Comparison of ENCODE assay signal across 9 cellular contexts in genomic region chr11:115222863-115223530, GRCh38.
DNase-seq lines count a peak whose midpoint lies in the region; ATAC-seq and TF ChIP-seq lines count a peak whose summit lies in the region.
"Had no signal": no experiment of that assay in that cellular context is flagged by ENCODE, and none has a peak within 500 bp of the region (broad histone marks: within the 10 kb centered on the region; RNA-seq: fewer than 3 reads in every experiment).

No MANE protein-coding gene starts in this region.

- H3K36me3 ChIP-seq in CD8-positive, alpha-beta T cell (ENCODE audit: insufficient read depth, low read length) = no peaks in the 10 kb centered on the region

- intact Hi-C loops in CD8-positive, alpha-beta T cell (cut with DNase I, micrococcal nuclease) = no loop called here
- intact Hi-C loops in activated T-helper 2 cell treated with anti-CD3 and anti-CD28 coated beads, Interferon-gamma antibody, Interleukin-2, Interleukin-4, amounts not matched to agents 10 μg/mL and 5 μg/mL and 100 μg/mL, durations not matched to agents 14 hours and 24 hours and 36 hours (cut with micrococcal nuclease) = loop anchor here (1.0 to 2.0 kb wide), 3 partner anchors 22 to 78 kb away; no protein-coding TSS in a partner anchor

- POLR2A ChIA-PET in CD8-positive, alpha-beta T cell (lab: Charles Lee) = no interaction called here
- POLR2A ChIA-PET in HEK293T (lab: Yijun Ruan, JAX) = no interaction called here

- DNase-seq in CD8-positive, alpha-beta T cell = no peak
- DNase-seq in activated T-helper 2 cell treated with anti-CD3 and anti-CD28 coated beads, Interferon-gamma antibody, Interleukin-2, Interleukin-4, amounts not matched to agents 10 μg/mL and 5 μg/mL and 100 μg/mL, durations not matched to agents 14 hours and 24 hours and 36 hours (ENCODE audit: low spot score) = no peak
- no peak for DNase-seq in RKO (ENCODE audit: low spot score)
- no peak for DNase-seq in GM19240 (ENCODE audit: insufficient read length, low spot score)
- no peak for DNase-seq in C1 segment of cervical spinal cord (lab: John Stamatoyannopoulos, UW)
- DNase-seq in HEK293T (ENCODE audit: extremely low spot score) = no peak

- H3K27me3 ChIP-seq in CD8-positive, alpha-beta T cell (ENCODE audit: insufficient read depth, low read length) = no peaks in the 10 kb centered on the region

- no peak overlapping the region for H3K27ac ChIP-seq in CD8-positive, alpha-beta T cell (ENCODE audit: low read depth, low read length)

- H3K4me1 ChIP-seq in CD8-positive, alpha-beta T cell (ENCODE audit: insufficient read depth, low read length) = no peaks in the 10 kb centered on the region

- H3K4me3 ChIP-seq in CD8-positive, alpha-beta T cell (ENCODE audit: low read depth, low read length) = no peak overlapping the region
- H3K4me3 ChIP-seq: K562 had no signal

- no peak overlapping the region for H3K4me3 Mint-ChIP-seq in CD8-positive, alpha-beta T cell
- no peak overlapping the region for H3K4me3 Mint-ChIP-seq in activated T-helper 2 cell treated with anti-CD3 and anti-CD28 coated beads, Interferon-gamma antibody, Interleukin-2, Interleukin-4, amounts not matched to agents 10 μg/mL and 5 μg/mL and 100 μg/mL, durations not matched to agents 14 hours and 24 hours and 36 hours (ENCODE audit: low read depth)

- no peaks in the 10 kb centered on the region for H3K36me3 Mint-ChIP-seq in CD8-positive, alpha-beta T cell
- peaks cover 10% of the 10 kb centered on the region for H3K36me3 Mint-ChIP-seq in activated T-helper 2 cell treated with anti-CD3 and anti-CD28 coated beads, Interferon-gamma antibody, Interleukin-2, Interleukin-4, amounts not matched to agents 10 μg/mL and 5 μg/mL and 100 μg/mL, durations not matched to agents 14 hours and 24 hours and 36 hours (ENCODE audit: low read depth)

- peak; percentile 40 for ATAC-seq in CD8-positive, alpha-beta T cell
- ATAC-seq in GM19467 (IDR thresholded peaks at IDR 0.05; ENCODE audit: unreplicated experiment) (peak; percentile 31), HG03139 (IDR thresholded peaks at IDR 0.05; ENCODE audit: unreplicated experiment) (peak; percentile 29)
- ATAC-seq: K562 had no signal

- peak overlapping the region; percentile 74 for H3K27ac Mint-ChIP-seq in CD8-positive, alpha-beta T cell
- peak overlapping the region; percentile 83 for H3K27ac Mint-ChIP-seq in activated T-helper 2 cell treated with anti-CD3 and anti-CD28 coated beads, Interferon-gamma antibody, Interleukin-2, Interleukin-4, amounts not matched to agents 10 μg/mL and 5 μg/mL and 100 μg/mL, durations not matched to agents 14 hours and 24 hours and 36 hours

- H3K9me3 Mint-ChIP-seq in CD8-positive, alpha-beta T cell = no peaks in the 10 kb centered on the region
- H3K9me3 Mint-ChIP-seq in activated T-helper 2 cell treated with anti-CD3 and anti-CD28 coated beads, Interferon-gamma antibody, Interleukin-2, Interleukin-4, amounts not matched to agents 10 μg/mL and 5 μg/mL and 100 μg/mL, durations not matched to agents 14 hours and 24 hours and 36 hours = no peaks in the 10 kb centered on the region

- no peaks in the 10 kb centered on the region for H3K9me3 ChIP-seq in CD8-positive, alpha-beta T cell (ENCODE audit: low read length)

- CTCF ChIA-PET in CD8-positive, alpha-beta T cell (lab: Charles Lee) = no interaction called here
- CTCF ChIA-PET in HEK293T (lab: Yijun Ruan, JAX) = no interaction called here

- TF ChIP-seq CTCF in CD8-positive, alpha-beta T cell (IDR thresholded peaks at IDR 0.05) = no peak

- H3K27me3 Mint-ChIP-seq in CD8-positive, alpha-beta T cell (ENCODE audit: low read depth) = no peaks in the 10 kb centered on the region
- H3K27me3 Mint-ChIP-seq in activated T-helper 2 cell treated with anti-CD3 and anti-CD28 coated beads, Interferon-gamma antibody, Interleukin-2, Interleukin-4, amounts not matched to agents 10 μg/mL and 5 μg/mL and 100 μg/mL, durations not matched to agents 14 hours and 24 hours and 36 hours (ENCODE audit: low read depth) = peaks cover 15% of the 10 kb centered on the region

- peaks cover 8% of the 10 kb centered on the region for H3K4me1 Mint-ChIP-seq in CD8-positive, alpha-beta T cell (ENCODE audit: low read depth)
- peaks cover 56% of the 10 kb centered on the region for H3K4me1 Mint-ChIP-seq in activated T-helper 2 cell treated with anti-CD3 and anti-CD28 coated beads, Interferon-gamma antibody, Interleukin-2, Interleukin-4, amounts not matched to agents 10 μg/mL and 5 μg/mL and 100 μg/mL, durations not matched to agents 14 hours and 24 hours and 36 hours (ENCODE audit: low read depth)

TF ChIP-seq in HEK293T, 16 proteins besides CTCF, POLR2A, EP300 and RAD21:
- TF ChIP-seq FOXM1 (IDR thresholded peaks at IDR 0.05; ENCODE audit: borderline replicate concordance) (no peak), NFRKB (IDR thresholded peaks at IDR 0.05) (no peak), LEF1 (IDR thresholded peaks at IDR 0.05; ENCODE audit: borderline replicate concordance) (no peak), ZNF384 (IDR thresholded peaks at IDR 0.05) (no peak), TARDBP (IDR thresholded peaks at IDR 0.05) (no peak), ARNT (IDR thresholded peaks at IDR 0.05) (no peak), ELF4 (IDR thresholded peaks at IDR 0.05) (no peak), CTBP1 (IDR thresholded peaks at IDR 0.05; ENCODE audit: borderline replicate concordance) (no peak), BHLHE40 (IDR thresholded peaks at IDR 0.05; ENCODE audit: borderline replicate concordance) (no peak), PKNOX1 (IDR thresholded peaks at IDR 0.05) (no peak), SP1 (IDR thresholded peaks at IDR 0.05) (no peak), SUZ12 (IDR thresholded peaks at IDR 0.05) (no peak), FOXA1 (IDR thresholded peaks at IDR 0.05) (no peak), HDGF (IDR thresholded peaks at IDR 0.05; ENCODE audit: borderline replicate concordance) (no peak), FOXK2 (IDR thresholded peaks at IDR 0.05) (no peak), L3MBTL2 (conservative IDR thresholded peaks at IDR 0.05) (no peak)
TF ChIP-seq in HEK293T: peak in this region for 0.
